29 cellular contexts compared by ENCODE assay signal in genomic region chr9:131517761-131518190, GRCh38. TPM values are rescaled to one million over a fixed set of nuclear protein-coding genes. Genes with fewer than 3 reads are reported as not detected.
A peak's percentile ranks its signal among the peaks of the same experiment; 100 is the strongest.
DNase-seq lines count a peak whose midpoint lies in the region; ATAC-seq and TF ChIP-seq lines count a peak whose summit lies in the region.
"Had no signal": no experiment of that assay in that cellular context is flagged by ENCODE, and none has a peak within 500 bp of the region (broad histone marks: within the 10 kb centered on the region; RNA-seq: fewer than 3 reads in every experiment).

No MANE protein-coding gene starts in this region.

- no peak overlapping the region for H3K4me3 ChIP-seq in heart right ventricle
- H3K4me3 ChIP-seq in neural progenitor cell, result no peak overlapping the region
- peak overlapping the region in 1 of 2 donors; percentile 22 for H3K4me3 ChIP-seq in stomach smooth muscle (ENCODE audit: low read length in 2 of 2)
- H3K4me3 ChIP-seq: BLaER1 treated with 17β-estradiol and CSF1 and Interleukin-3, amounts not matched to agents 10 nM and 100 nM; esophagus squamous epithelium; pancreas had no signal

- H3K79me2 ChIP-seq in neural progenitor cell (ENCODE audit: low read depth), result no peaks in the 10 kb centered on the region

- H3K27ac ChIP-seq in cingulate gyrus (ENCODE audit: low read depth, low read length), result peak overlapping the region; percentile 43
- peak overlapping the region in 9 of 10 donors; percentile 55 to 89 (median 72) for H3K27ac ChIP-seq in heart right ventricle
- H3K27ac ChIP-seq in neural progenitor cell, result no peak overlapping the region
- H3K27ac ChIP-seq in stomach smooth muscle (ENCODE audit: low read length), result peak overlapping the region; percentile 69
- H3K27ac ChIP-seq: BLaER1 treated with 17β-estradiol and CSF1 and Interleukin-3, amounts not matched to agents 10 nM and 100 nM; esophagus squamous epithelium; pancreas had no signal

- H3F3A ChIP-seq in neural progenitor cell (ENCODE audit: low read depth), result no peaks in the 10 kb centered on the region

- TF ChIP-seq CTCF in heart right ventricle (IDR thresholded peaks at IDR 0.05) (no peak), neural progenitor cell (IDR thresholded peaks at IDR 0.05) (no peak)

- H3K36me3 ChIP-seq in heart right ventricle (peaks cover 0 to 92% (median 49%) of the 10 kb centered on the region in 9 donors), neural progenitor cell (no peaks in the 10 kb centered on the region), stomach smooth muscle (ENCODE audit: control insufficient read depth in 2 of 2, insufficient read depth in 2 of 2, low read length in 2 of 2) (peaks cover 54 to 70% of the 10 kb centered on the region in 2 donors)

- intact Hi-C loops in heart right ventricle (cut with DNase I), result loop anchor here in 1 of 10 donors (1.0 kb wide), 1 partner anchor 32 kb away; no protein-coding TSS in a partner anchor

- H3K27me3 ChIP-seq in heart right ventricle, result no peaks in the 10 kb centered on the region
- no peaks in the 10 kb centered on the region for H3K27me3 ChIP-seq in neural progenitor cell
- H3K27me3 ChIP-seq in stomach smooth muscle (ENCODE audit: control insufficient read depth in 1 of 2, insufficient read depth in 2 of 2, low read length in 2 of 2), result no peaks in the 10 kb centered on the region
- H3K27me3 ChIP-seq: BLaER1 treated with 17β-estradiol and CSF1 and Interleukin-3, amounts not matched to agents 10 nM and 100 nM; esophagus squamous epithelium; pancreas had no signal

- H3K4me1 ChIP-seq in heart right ventricle, result peaks cover 0 to 31% (median 10%) of the 10 kb centered on the region in 9 donors
- no peaks in the 10 kb centered on the region for H3K4me1 ChIP-seq in neural progenitor cell
- peaks cover 15% of the 10 kb centered on the region for H3K4me1 ChIP-seq in stomach smooth muscle (ENCODE audit: control insufficient read depth, insufficient read depth, low read length)
- H3K4me1 ChIP-seq: Caco-2, esophagus squamous epithelium, pancreas had no signal

- peaks cover 24% of the 10 kb centered on the region for H3K36me3 Mint-ChIP-seq in neural progenitor cell

- H3K9me3 Mint-ChIP-seq in neural progenitor cell, result no peaks in the 10 kb centered on the region
- H3K9me3 Mint-ChIP-seq: activated CD4-positive, alpha-beta memory T cell treated with anti-CD3 and anti-CD28 coated beads, Interleukin-2, amount 10 ng/mL, durations not matched to agents 7 days and 5 days; endodermal cell; naive B cell had no signal

- H3K27me3 Mint-ChIP-seq in neural progenitor cell (ENCODE audit: insufficient read depth, low read depth), result peaks cover 7% of the 10 kb centered on the region
- H3K27me3 Mint-ChIP-seq: activated CD4-positive, alpha-beta memory T cell treated with anti-CD3 and anti-CD28 coated beads, Interleukin-2, amount 10 ng/mL, durations not matched to agents 7 days and 5 days; naive B cell had no signal

- no peaks in the 10 kb centered on the region for H4K20me1 ChIP-seq in neural progenitor cell (ENCODE audit: low read depth)

- H3K27ac Mint-ChIP-seq in neural progenitor cell, result no peak overlapping the region
- H3K27ac Mint-ChIP-seq: activated CD4-positive, alpha-beta memory T cell treated with anti-CD3 and anti-CD28 coated beads, Interleukin-2, amount 10 ng/mL, durations not matched to agents 7 days and 5 days; endodermal cell had no signal

- H3K9me3 ChIP-seq in heart right ventricle (peaks cover 0 to 17% (median 0%) of the 10 kb centered on the region in 11 donors), neural progenitor cell (ENCODE audit: low read depth) (no peaks in the 10 kb centered on the region), stomach smooth muscle (ENCODE audit: control insufficient read depth in 2 of 2, low read length in 2 of 2) (no peaks in the 10 kb centered on the region)
- H3K9me3 ChIP-seq: Caco-2, esophagus squamous epithelium, pancreas had no signal

- H3K4me3 Mint-ChIP-seq in neural progenitor cell, result peak overlapping the region; percentile 27
- H3K4me3 Mint-ChIP-seq: activated CD4-positive, alpha-beta memory T cell treated with anti-CD3 and anti-CD28 coated beads, Interleukin-2, amount 10 ng/mL, durations not matched to agents 7 days and 5 days; endodermal cell; naive B cell had no signal

- no peak overlapping the region for H3K9ac ChIP-seq in neural progenitor cell
- H3K9ac ChIP-seq in stomach smooth muscle (ENCODE audit: low read length in 2 of 2), result no peak overlapping the region
- H3K9ac ChIP-seq: BLaER1 treated with 17β-estradiol and CSF1 and Interleukin-3, amounts not matched to agents 10 nM and 100 nM had no signal

- ATAC-seq in heart right ventricle, result peak; percentile 81 to 91 (median 88)
- ATAC-seq: pancreas had no signal

- DNase-seq in heart right ventricle (peak in 1 of 2 donors; percentile 62), neural progenitor cell (ENCODE audit: low spot score) (no peak), COLO829 (ENCODE audit: low spot score) (no peak), NCI-H146 (lab: John Stamatoyannopoulos, UW) (no peak)
- no peak for DNase-seq in activated CD4-positive, alpha-beta T cell treated with anti-CD3 and anti-CD28 coated beads for 1 hour
- DNase-seq: ACHN; activated CD4-positive, alpha-beta memory T cell treated with anti-CD3 and anti-CD28 coated beads, Interleukin-2, amount 10 ng/mL, durations not matched to agents 7 days and 5 days; activated CD4-positive, CD25-positive, alpha-beta regulatory T cell; Caco-2; cortex of kidney; DND-41; endodermal cell; esophagus squamous epithelium; KBM-7; kidney; mesenchymal stem cell; MM.1S; naive B cell; NCI-H1417 treated with DMSO at 0.1 percent for 48 hours; NK-92 treated with Interleukin-12 subunit alpha and Interleukin-12 subunit beta, amount 100 ng/mL, for 24 hours; pancreas; SIG-M5; stimulated activated CD8-positive, alpha-beta memory T cell treated with anti-CD3 and anti-CD28 coated beads, Interleukin-4, amount 100 ng/mL, for 48 hours had no signal

- H2AFZ ChIP-seq in neural progenitor cell (replicated peaks), result no peak overlapping the region

- WGBS in heart right ventricle, 2 donors, result 44 to 67% methylated on average over 11 of the region's 11 CpGs

- no peak overlapping the region for H3K4me2 ChIP-seq in neural progenitor cell
- H3K4me2 ChIP-seq: BLaER1 treated with 17β-estradiol and CSF1 and Interleukin-3, amounts not matched to agents 10 nM and 100 nM had no signal

- H3K4me1 Mint-ChIP-seq in neural progenitor cell, result no peaks in the 10 kb centered on the region
- H3K4me1 Mint-ChIP-seq: activated CD4-positive, alpha-beta memory T cell treated with anti-CD3 and anti-CD28 coated beads, Interleukin-2, amount 10 ng/mL, durations not matched to agents 7 days and 5 days; endodermal cell had no signal

RNA-seq across cellular contexts. Expression of gene UCK1, which starts 13.3 kb away (rescaled TPM):
- total RNA-seq in heart right ventricle (10 to 100 TPM; 16.6 to 29.5 (median 22.5) TPM), neural progenitor cell (ENCODE audit: low replicate concordance) (30.7 and 41.1 TPM in 2 replicates)
- 10 to 100 TPM; 27.7 to 32.7 TPM for polyA plus RNA-seq in heart right ventricle

RNA-seq across cellular contexts. Expression of gene POMT1, which starts 15.1 kb away (rescaled TPM):
- total RNA-seq in heart right ventricle, result 10 to 100 TPM; 17.0 to 27.6 (median 21.2) TPM
- 10 to 100 TPM; 20.6 to 34.1 TPM for polyA plus RNA-seq in heart right ventricle
- 31.1 and 48.0 TPM in 2 replicates for total RNA-seq in neural progenitor cell (ENCODE audit: low replicate concordance)

RNA-seq across cellular contexts. Expression of gene PRRT1B, which starts 27.5 kb away (rescaled TPM):
- not detected for total RNA-seq in heart right ventricle
- polyA plus RNA-seq in heart right ventricle, result not detected
- not detected in 2 replicates for total RNA-seq in neural progenitor cell (ENCODE audit: low replicate concordance)
- total RNA-seq: activated CD4-positive, alpha-beta memory T cell treated with anti-CD3 and anti-CD28 coated beads, Interleukin-2, amount 10 ng/mL, durations not matched to agents 7 days and 5 days; esophagus squamous epithelium; H4; NCI-H460; urinary bladder had no signal
- polyA plus RNA-seq: urinary bladder had no signal
